ENCODE assay signal across 8 cellular contexts in genomic region chr3:48130321-48130881, GRCh38. TPM values are rescaled to one million over a fixed set of nuclear protein-coding genes. Genes with fewer than 3 reads are reported as not detected.
DNase-seq lines count a peak whose midpoint lies in the region; ATAC-seq and TF ChIP-seq lines count a peak whose summit lies in the region.

No MANE protein-coding gene starts in this region.

- in situ Hi-C loops in GM13976 (cut with MboI; ENCODE audit: low sequenced_read_pairs, unreplicated experiment): no loop called here

- H3K9me3 ChIP-seq in skeletal muscle tissue (ENCODE audit: control insufficient read depth in 3 of 3, low read length in 3 of 3): no peaks in the 10 kb centered on the region

- H3K36me3 ChIP-seq in skeletal muscle tissue (ENCODE audit: control insufficient read depth in 3 of 3, insufficient read depth in 3 of 3, low read length in 3 of 3): no peaks in the 10 kb centered on the region

- no peaks in the 10 kb centered on the region for H3K27me3 ChIP-seq in skeletal muscle tissue (ENCODE audit: control insufficient read depth in 3 of 3, insufficient read depth in 3 of 3, low read length in 3 of 3)

- peaks cover 15 to 21% (median 16%) of the 10 kb centered on the region in 3 donors for H3K4me1 ChIP-seq in skeletal muscle tissue (ENCODE audit: control insufficient read depth in 3 of 3, insufficient read depth in 3 of 3, low read length in 3 of 3)

- ATAC-seq in stimulated activated naive CD8-positive, alpha-beta T cell treated with anti-CD3 and anti-CD28 coated beads, Interleukin-15, Interleukin-2, amounts not matched to agents 100 U/mL and 50 U/mL, for 24 hours: no peak
- no peak for ATAC-seq in HG03025 (IDR thresholded peaks at IDR 0.05; ENCODE audit: low FRiP score, unreplicated experiment)

- no peak for TF ChIP-seq CTCF in GM13976 (IDR thresholded peaks at IDR 0.05; ENCODE audit: borderline replicate concordance, control extremely low read depth, extremely low read depth, insufficient read depth, missing control alignments)

- peak overlapping the region; percentile 1 to 62 (median 43) for H3K9ac ChIP-seq in skeletal muscle tissue (ENCODE audit: low read depth in 1 of 3, low read length in 3 of 3)

- no peak overlapping the region for H3K4me3 ChIP-seq in skeletal muscle tissue (ENCODE audit: low read length in 3 of 3)

- H3K27ac ChIP-seq in caudate nucleus (ENCODE audit: low read depth, low read length) (peak overlapping the region; percentile 46), skeletal muscle tissue (ENCODE audit: low read depth, low read length) (peak overlapping the region; percentile 81)

- peak; percentile 22 for DNase-seq in GM13976 (ENCODE audit: low spot score)
- DNase-seq in caudate nucleus (lab: John Stamatoyannopoulos, UW): peak in 36 of 61 donors; percentile 6 to 71 (median 31)
- peak; percentile 85 for DNase-seq in left kidney (ENCODE audit: low read depth, low spot score)
- no peak for DNase-seq in stimulated activated naive CD8-positive, alpha-beta T cell treated with anti-CD3 and anti-CD28 coated beads, Interleukin-15, Interleukin-2, amounts not matched to agents 100 U/mL and 50 U/mL, for 24 hours
- DNase-seq in epidermal melanocyte (ENCODE audit: insufficient read length, low spot score): no peak
- no peak for DNase-seq in stimulated activated CD4-positive, alpha-beta T cell treated with anti-CD3 and anti-CD28 coated beads, Interleukin-2, amount 100 ng/mL, for 48 hours

RNA-seq across cellular contexts. Expression of gene CDC25A, which starts 57.8 kb away (rescaled TPM):
- 3.7 TPM for total RNA-seq in skeletal muscle tissue

Comparison
In these comparisons a context has a peak if more than half of its experiments do, and no peak if none do; other contexts are left out.
1. DNase-seq: peak in GM13976 (single experiment), caudate nucleus (36 of 61) and left kidney (single experiment); none in stimulated activated naive CD8-positive, alpha-beta T cell treated with anti-CD3 and anti-CD28 coated beads, Interleukin-15, Interleukin-2, amounts not matched to agents 100 U/mL and 50 U/mL, for 24 hours (single experiment), epidermal melanocyte (single experiment) and stimulated activated CD4-positive, alpha-beta T cell treated with anti-CD3 and anti-CD28 coated beads, Interleukin-2, amount 100 ng/mL, for 48 hours (0 of 2).